In the genomic region with DNA sequence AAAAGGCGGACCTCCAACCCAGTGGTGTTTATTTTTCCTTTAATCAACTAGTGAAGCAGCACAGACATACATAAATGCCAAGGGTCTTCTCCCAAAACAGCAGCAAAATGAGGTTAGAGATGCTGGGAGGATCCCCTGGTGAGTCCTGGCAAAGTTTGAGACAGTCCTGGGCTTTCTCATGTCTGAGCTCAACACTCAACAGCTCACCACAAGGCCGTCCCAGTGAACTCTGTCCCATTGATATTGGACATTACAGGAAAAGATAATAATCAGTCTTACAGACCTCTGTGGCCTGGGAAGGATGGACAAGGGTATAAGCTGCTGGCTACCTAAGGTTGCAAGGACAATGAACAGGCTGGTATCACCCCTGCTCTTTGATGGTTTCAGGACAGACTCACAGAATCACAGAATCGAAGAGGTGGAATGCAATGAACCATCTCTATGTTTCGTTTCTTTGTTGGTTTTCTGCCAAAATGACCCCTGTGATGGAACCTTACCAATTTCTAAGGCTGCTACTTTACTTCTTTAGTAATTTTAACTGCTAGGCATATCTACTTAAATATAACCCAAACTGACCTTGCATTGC, we compare ENCODE assay signal across 8 cellular contexts.
"Had no signal": no experiment of that assay in that cellular context is flagged by ENCODE, and none has a peak within 500 bp of the region (broad histone marks: within the 10 kb centered on the region; RNA-seq: fewer than 3 reads in every experiment).

No MANE protein-coding gene starts in this region.

- H3K4me3 ChIP-seq: GM12878 had no signal

- FAIRE-seq: G401.6, GM12878, GM12891, GM12892, GM18507, GM19239 had no signal

- ATAC-seq: GM12878 had no signal

- DNase-seq: GDM1, GF-D8 had no signal
